1 cellular context compared by ENCODE assay signal in the genomic region with DNA sequence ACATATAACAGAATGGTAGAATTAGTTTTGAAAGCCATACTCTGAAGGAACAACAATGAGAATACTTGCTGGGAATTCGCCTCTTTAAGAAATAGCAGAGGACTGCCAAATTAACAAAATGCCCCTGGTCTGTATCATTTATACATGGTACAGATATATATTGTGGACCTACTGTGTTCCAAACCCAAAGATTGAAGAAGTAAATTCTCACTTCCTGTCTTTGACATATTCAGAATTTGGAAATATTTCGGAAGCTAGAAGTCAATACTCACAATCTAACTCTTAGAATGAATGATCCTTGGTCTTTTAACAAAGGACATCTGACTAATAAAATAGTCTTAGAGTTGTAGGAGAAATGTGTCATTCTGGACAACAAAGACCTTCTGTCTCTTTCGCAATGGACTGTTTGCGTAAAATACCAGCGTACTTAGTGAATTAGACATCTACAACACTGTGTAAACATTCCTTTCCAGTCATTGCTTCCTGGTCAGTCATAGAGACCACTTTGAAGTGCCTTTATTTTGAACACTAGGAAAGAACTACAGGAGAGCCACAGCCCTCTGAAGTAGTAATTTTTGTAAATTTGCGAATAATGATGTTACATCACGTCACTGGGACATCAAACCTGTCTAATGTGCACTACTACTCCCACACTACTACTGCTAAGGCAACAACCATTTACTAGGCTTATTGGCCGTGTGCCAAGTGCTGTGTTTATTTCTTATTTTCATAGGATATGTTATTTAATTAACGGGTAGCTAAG.
TF ChIP-seq lines count a peak whose summit lies in the region.

No MANE protein-coding gene starts in this region.

TF ChIP-seq in HepG2, 621 proteins besides CTCF, POLR2A, EP300 and RAD21 (continued from another document and continues in another):
- TF ChIP-seq, protein P1, sequence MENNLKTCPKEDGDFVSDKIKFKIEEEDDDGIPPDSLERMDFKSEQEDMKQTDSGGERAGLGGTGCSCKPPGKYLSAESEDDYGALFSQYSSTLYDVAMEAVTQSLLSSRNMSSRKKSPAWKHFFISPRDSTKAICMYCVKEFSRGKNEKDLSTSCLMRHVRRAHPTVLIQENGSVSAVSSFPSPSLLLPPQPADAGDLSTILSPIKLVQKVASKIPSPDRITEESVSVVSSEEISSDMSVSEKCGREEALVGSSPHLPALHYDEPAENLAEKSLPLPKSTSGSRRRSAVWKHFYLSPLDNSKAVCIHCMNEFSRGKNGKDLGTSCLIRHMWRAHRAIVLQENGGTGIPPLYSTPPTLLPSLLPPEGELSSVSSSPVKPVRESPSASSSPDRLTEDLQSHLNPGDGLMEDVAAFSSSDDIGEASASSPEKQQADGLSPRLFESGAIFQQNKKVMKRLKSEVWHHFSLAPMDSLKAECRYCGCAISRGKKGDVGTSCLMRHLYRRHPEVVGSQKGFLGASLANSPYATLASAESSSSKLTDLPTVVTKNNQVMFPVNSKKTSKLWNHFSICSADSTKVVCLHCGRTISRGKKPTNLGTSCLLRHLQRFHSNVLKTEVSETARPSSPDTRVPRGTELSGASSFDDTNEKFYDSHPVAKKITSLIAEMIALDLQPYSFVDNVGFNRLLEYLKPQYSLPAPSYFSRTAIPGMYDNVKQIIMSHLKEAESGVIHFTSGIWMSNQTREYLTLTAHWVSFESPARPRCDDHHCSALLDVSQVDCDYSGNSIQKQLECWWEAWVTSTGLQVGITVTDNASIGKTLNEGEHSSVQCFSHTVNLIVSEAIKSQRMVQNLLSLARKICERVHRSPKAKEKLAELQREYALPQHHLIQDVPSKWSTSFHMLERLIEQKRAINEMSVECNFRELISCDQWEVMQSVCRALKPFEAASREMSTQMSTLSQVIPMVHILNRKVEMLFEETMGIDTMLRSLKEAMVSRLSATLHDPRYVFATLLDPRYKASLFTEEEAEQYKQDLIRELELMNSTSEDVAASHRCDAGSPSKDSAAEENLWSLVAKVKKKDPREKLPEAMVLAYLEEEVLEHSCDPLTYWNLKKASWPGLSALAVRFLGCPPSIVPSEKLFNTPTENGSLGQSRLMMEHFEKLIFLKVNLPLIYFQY (CRISPR knock-in tag; IDR thresholded peaks at IDR 0.05; ENCODE audit: borderline replicate concordance) = no peak
- TF ChIP-seq REPIN1 (CRISPR knock-in tag; IDR thresholded peaks at IDR 0.05; ENCODE audit: borderline replicate concordance, low read depth) = peak; percentile 66
- TF ChIP-seq, protein P2, sequence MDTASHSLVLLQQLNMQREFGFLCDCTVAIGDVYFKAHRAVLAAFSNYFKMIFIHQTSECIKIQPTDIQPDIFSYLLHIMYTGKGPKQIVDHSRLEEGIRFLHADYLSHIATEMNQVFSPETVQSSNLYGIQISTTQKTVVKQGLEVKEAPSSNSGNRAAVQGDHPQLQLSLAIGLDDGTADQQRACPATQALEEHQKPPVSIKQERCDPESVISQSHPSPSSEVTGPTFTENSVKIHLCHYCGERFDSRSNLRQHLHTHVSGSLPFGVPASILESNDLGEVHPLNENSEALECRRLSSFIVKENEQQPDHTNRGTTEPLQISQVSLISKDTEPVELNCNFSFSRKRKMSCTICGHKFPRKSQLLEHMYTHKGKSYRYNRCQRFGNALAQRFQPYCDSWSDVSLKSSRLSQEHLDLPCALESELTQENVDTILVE (CRISPR knock-in tag; IDR thresholded peaks at IDR 0.05) = peak; percentile 54; the same call in 1 of the 2 replicates
- no peak for TF ChIP-seq KAT7 (CRISPR knock-in tag; IDR thresholded peaks at IDR 0.05; ENCODE audit: borderline replicate concordance)
- TF ChIP-seq MIER3 (CRISPR knock-in tag; IDR thresholded peaks at IDR 0.05; ENCODE audit: borderline replicate concordance) = peak; percentile 98
- TF ChIP-seq ZNF496 (CRISPR knock-in tag; IDR thresholded peaks at IDR 0.05; ENCODE audit: insufficient replicate concordance) = no peak
- peak; percentile 80 for TF ChIP-seq MIER2 (CRISPR knock-in tag; IDR thresholded peaks at IDR 0.05)
- TF ChIP-seq, protein P3, sequence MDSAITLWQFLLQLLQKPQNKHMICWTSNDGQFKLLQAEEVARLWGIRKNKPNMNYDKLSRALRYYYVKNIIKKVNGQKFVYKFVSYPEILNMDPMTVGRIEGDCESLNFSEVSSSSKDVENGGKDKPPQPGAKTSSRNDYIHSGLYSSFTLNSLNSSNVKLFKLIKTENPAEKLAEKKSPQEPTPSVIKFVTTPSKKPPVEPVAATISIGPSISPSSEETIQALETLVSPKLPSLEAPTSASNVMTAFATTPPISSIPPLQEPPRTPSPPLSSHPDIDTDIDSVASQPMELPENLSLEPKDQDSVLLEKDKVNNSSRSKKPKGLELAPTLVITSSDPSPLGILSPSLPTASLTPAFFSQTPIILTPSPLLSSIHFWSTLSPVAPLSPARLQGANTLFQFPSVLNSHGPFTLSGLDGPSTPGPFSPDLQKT (CRISPR knock-in tag; IDR thresholded peaks at IDR 0.05; ENCODE audit: borderline replicate concordance) = no peak
- TF ChIP-seq CC2D1A (CRISPR knock-in tag; IDR thresholded peaks at IDR 0.05) = no peak
- TF ChIP-seq KDM3A (CRISPR knock-in tag; IDR thresholded peaks at IDR 0.05; ENCODE audit: low read depth) = peak; percentile 86; the same call in 1 of the 2 replicates
- TF ChIP-seq SOX5 (CRISPR knock-in tag; IDR thresholded peaks at IDR 0.05; ENCODE audit: borderline replicate concordance) = peak; percentile 99
- peak; percentile 98 for TF ChIP-seq TCF7 (IDR thresholded peaks at IDR 0.05; ENCODE audit: low read depth)
- TF ChIP-seq ZNF546 (CRISPR knock-in tag; conservative IDR thresholded peaks at IDR 0.05) = no peak
- peak; percentile 62; the same call in 1 of the 2 replicates for TF ChIP-seq ZNF652 (CRISPR knock-in tag; IDR thresholded peaks at IDR 0.05; ENCODE audit: borderline replicate concordance, low read depth)
- peak; percentile 76; the same call in 1 of the 2 replicates for TF ChIP-seq SMARCC2 (IDR thresholded peaks at IDR 0.05)
- TF ChIP-seq, protein P4, sequence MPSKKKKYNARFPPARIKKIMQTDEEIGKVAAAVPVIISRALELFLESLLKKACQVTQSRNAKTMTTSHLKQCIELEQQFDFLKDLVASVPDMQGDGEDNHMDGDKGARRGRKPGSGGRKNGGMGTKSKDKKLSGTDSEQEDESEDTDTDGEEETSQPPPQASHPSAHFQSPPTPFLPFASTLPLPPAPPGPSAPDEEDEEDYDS (CRISPR knock-in tag; IDR thresholded peaks at IDR 0.05) = peak; percentile 23; the same call in 1 of the 2 replicates
- TF ChIP-seq ZNF33A (CRISPR knock-in tag; IDR thresholded peaks at IDR 0.05; ENCODE audit: borderline replicate concordance) = 0 out of 2 replicates have a peak, but pooled peaks have one; percentile 24
- TF ChIP-seq, protein P5, sequence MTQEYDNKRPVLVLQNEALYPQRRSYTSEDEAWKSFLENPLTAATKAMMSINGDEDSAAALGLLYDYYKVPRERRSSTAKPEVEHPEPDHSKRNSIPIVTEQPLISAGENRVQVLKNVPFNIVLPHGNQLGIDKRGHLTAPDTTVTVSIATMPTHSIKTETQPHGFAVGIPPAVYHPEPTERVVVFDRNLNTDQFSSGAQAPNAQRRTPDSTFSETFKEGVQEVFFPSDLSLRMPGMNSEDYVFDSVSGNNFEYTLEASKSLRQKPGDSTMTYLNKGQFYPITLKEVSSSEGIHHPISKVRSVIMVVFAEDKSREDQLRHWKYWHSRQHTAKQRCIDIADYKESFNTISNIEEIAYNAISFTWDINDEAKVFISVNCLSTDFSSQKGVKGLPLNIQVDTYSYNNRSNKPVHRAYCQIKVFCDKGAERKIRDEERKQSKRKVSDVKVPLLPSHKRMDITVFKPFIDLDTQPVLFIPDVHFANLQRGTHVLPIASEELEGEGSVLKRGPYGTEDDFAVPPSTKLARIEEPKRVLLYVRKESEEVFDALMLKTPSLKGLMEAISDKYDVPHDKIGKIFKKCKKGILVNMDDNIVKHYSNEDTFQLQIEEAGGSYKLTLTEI (CRISPR knock-in tag; conservative IDR thresholded peaks at IDR 0.05) = no peak
- peak; percentile 53; the same call in 1 of the 2 replicates for TF ChIP-seq KDM1A (CRISPR knock-in tag; IDR thresholded peaks at IDR 0.05)
- TF ChIP-seq, protein P6, sequence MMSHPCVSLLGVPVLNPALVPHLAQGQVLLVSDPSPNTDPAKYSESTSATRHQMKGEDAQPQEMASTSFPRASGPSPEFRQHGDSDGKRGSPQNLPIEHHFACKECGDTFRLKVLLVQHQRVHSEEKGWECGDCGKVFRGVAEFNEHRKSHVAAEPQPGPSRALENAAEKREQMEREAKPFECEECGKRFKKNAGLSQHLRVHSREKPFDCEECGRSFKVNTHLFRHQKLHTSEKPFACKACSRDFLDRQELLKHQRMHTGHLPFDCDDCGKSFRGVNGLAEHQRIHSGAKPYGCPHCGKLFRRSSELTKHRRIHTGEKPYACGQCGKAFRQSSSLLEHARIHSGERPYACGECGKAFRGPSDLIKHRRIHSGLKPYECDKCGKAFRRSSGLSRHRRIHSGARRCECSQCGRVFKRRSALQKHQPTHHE (CRISPR knock-in tag; IDR thresholded peaks at IDR 0.05; ENCODE audit: borderline replicate concordance) = no peak
- peak; percentile 99 for TF ChIP-seq MIXL1 (CRISPR knock-in tag; IDR thresholded peaks at IDR 0.05)
- TF ChIP-seq, protein P7, sequence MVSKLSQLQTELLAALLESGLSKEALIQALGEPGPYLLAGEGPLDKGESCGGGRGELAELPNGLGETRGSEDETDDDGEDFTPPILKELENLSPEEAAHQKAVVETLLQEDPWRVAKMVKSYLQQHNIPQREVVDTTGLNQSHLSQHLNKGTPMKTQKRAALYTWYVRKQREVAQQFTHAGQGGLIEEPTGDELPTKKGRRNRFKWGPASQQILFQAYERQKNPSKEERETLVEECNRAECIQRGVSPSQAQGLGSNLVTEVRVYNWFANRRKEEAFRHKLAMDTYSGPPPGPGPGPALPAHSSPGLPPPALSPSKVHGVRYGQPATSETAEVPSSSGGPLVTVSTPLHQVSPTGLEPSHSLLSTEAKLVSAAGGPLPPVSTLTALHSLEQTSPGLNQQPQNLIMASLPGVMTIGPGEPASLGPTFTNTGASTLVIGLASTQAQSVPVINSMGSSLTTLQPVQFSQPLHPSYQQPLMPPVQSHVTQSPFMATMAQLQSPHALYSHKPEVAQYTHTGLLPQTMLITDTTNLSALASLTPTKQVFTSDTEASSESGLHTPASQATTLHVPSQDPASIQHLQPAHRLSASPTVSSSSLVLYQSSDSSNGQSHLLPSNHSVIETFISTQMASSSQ (IDR thresholded peaks at IDR 0.05; ENCODE audit: low read depth) = peak; percentile 71
- TF ChIP-seq, protein P7 (CRISPR knock-in tag; IDR thresholded peaks at IDR 0.05; ENCODE audit: borderline replicate concordance) = peak; percentile 75; the same call in 1 of the 2 replicates
- TF ChIP-seq NAIF1 (CRISPR knock-in tag; IDR thresholded peaks at IDR 0.05; ENCODE audit: borderline replicate concordance) = peak; percentile 100
- no peak for TF ChIP-seq ARNT2 (CRISPR knock-in tag; IDR thresholded peaks at IDR 0.05; ENCODE audit: low read depth)
- TF ChIP-seq ZNF224 (CRISPR knock-in tag; IDR thresholded peaks at IDR 0.05) = no peak
- peak; percentile 66; the same call in 1 of the 2 replicates for TF ChIP-seq ZNF788 (CRISPR knock-in tag; IDR thresholded peaks at IDR 0.05; ENCODE audit: borderline replicate concordance)
- TF ChIP-seq, protein P8, sequence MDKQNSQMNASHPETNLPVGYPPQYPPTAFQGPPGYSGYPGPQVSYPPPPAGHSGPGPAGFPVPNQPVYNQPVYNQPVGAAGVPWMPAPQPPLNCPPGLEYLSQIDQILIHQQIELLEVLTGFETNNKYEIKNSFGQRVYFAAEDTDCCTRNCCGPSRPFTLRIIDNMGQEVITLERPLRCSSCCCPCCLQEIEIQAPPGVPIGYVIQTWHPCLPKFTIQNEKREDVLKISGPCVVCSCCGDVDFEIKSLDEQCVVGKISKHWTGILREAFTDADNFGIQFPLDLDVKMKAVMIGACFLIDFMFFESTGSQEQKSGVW (CRISPR knock-in tag; IDR thresholded peaks at IDR 0.05; ENCODE audit: borderline replicate concordance) = no peak
- TF ChIP-seq, protein P9, sequence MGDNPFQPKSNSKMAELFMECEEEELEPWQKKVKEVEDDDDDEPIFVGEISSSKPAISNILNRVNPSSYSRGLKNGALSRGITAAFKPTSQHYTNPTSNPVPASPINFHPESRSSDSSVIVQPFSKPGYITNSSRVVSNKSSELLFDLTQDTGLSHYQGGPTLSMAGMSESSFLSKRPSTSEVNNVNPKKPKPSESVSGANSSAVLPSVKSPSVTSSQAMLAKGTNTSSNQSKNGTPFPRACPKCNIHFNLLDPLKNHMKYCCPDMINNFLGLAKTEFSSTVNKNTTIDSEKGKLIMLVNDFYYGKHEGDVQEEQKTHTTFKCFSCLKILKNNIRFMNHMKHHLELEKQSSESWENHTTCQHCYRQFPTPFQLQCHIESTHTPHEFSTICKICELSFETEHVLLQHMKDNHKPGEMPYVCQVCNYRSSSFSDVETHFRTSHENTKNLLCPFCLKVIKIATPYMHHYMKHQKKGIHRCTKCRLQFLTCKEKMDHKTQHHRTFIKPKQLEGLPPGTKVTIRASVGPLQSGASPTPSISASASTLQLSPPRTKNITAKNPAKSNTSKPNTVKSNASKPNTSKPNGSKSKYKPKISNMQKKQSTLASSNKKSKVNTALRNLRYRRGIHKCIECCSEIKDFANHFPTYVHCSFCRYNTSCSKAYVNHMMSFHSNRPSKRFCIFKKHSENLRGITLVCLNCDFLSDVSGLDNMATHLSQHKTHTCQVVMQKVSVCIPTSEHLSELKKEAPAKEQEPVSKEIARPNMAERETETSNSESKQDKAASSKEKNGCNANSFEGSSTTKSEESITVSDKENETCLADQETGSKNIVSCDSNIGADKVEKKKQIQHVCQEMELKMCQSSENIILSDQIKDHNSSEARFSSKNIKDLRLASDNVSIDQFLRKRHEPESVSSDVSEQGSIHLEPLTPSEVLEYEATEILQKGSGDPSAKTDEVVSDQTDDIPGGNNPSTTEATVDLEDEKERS (CRISPR knock-in tag; IDR thresholded peaks at IDR 0.05) = peak; percentile 52; the same call in 1 of the 2 replicates
- TF ChIP-seq, protein P10, sequence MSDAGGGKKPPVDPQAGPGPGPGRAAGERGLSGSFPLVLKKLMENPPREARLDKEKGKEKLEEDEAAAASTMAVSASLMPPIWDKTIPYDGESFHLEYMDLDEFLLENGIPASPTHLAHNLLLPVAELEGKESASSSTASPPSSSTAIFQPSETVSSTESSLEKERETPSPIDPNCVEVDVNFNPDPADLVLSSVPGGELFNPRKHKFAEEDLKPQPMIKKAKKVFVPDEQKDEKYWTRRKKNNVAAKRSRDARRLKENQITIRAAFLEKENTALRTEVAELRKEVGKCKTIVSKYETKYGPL (CRISPR knock-in tag; IDR thresholded peaks at IDR 0.05) = no peak
- peak; percentile 91 for TF ChIP-seq MED1 (CRISPR knock-in tag; IDR thresholded peaks at IDR 0.05)
- no peak for TF ChIP-seq NFE2 (CRISPR knock-in tag; IDR thresholded peaks at IDR 0.05)
